12 cellular contexts compared by ENCODE assay signal in genomic region chr13:40058757-40059236, GRCh38.
DNase-seq lines count a peak whose midpoint lies in the region; ATAC-seq and TF ChIP-seq lines count a peak whose summit lies in the region.
"Had no signal": no experiment of that assay in that cellular context is flagged by ENCODE, and none has a peak within 500 bp of the region (broad histone marks: within the 10 kb centered on the region; RNA-seq: fewer than 3 reads in every experiment).

No MANE protein-coding gene starts in this region.

- intact Hi-C loops in sigmoid colon (cut with DNase I) = no loop called here

- WGBS in esophagus, 2 donors = 76 to 77% methylated on average over 3 of the region's 3 CpGs
- WGBS in suprapubic skin = 92% methylated on average over 3 of the region's 3 CpGs
- WGBS in sigmoid colon, 2 donors = 80 to 87% methylated on average over 3 of the region's 3 CpGs

- TF ChIP-seq EP300 in suprapubic skin (IDR thresholded peaks at IDR 0.05) (no peak), sigmoid colon (IDR thresholded peaks at IDR 0.05) (no peak)

- H3K4me1 ChIP-seq in esophagus (ENCODE audit: control insufficient read depth in 2 of 2, insufficient read depth in 2 of 2, low read length in 1 of 2) = peaks cover 0 to 12% of the 10 kb centered on the region in 2 donors
- peaks cover 35% of the 10 kb centered on the region for H3K4me1 ChIP-seq in suprapubic skin
- H3K4me1 ChIP-seq in sigmoid colon = peaks cover 0 to 14% (median 7%) of the 10 kb centered on the region in 4 donors
- H3K4me1 ChIP-seq in Peyer's patch = no peaks in the 10 kb centered on the region

- no peaks in the 10 kb centered on the region for H3K27me3 Mint-ChIP-seq in activated T-cell treated with anti-CD3 and anti-CD28 coated beads, Interleukin-2, amount 50 U/mL, for 72 hours (ENCODE audit: low read depth)

- H3K27me3 ChIP-seq in esophagus (ENCODE audit: control insufficient read depth in 1 of 2, insufficient read depth in 2 of 2, low read length in 2 of 2) (no peaks in the 10 kb centered on the region), suprapubic skin (no peaks in the 10 kb centered on the region), sigmoid colon (no peaks in the 10 kb centered on the region), Peyer's patch (no peaks in the 10 kb centered on the region)

- peak overlapping the region; percentile 52 to 57 for H3K27ac ChIP-seq in esophagus (ENCODE audit: low read depth in 2 of 2, low read length in 1 of 2)
- H3K27ac ChIP-seq in suprapubic skin = peak overlapping the region; percentile 87
- peak overlapping the region in 1 of 4 donors; percentile 51 for H3K27ac ChIP-seq in sigmoid colon
- no peak overlapping the region for H3K27ac ChIP-seq in Peyer's patch
- H3K27ac ChIP-seq: VCaP had no signal

- peaks cover 1 to 3% of the 10 kb centered on the region in 2 donors for H3K9me3 Mint-ChIP-seq in activated T-cell treated with anti-CD3 and anti-CD28 coated beads, Interleukin-2, amount 50 U/mL, for 72 hours
- H3K9me3 Mint-ChIP-seq: memory B cell had no signal

- H3K9me3 ChIP-seq in esophagus (ENCODE audit: control insufficient read depth in 2 of 2, insufficient read depth in 1 of 2, low read depth in 1 of 2, low read length in 1 of 2) (no peaks in the 10 kb centered on the region), suprapubic skin (no peaks in the 10 kb centered on the region), sigmoid colon (no peaks in the 10 kb centered on the region), Peyer's patch (no peaks in the 10 kb centered on the region)
- H3K9me3 ChIP-seq: SK-N-SH had no signal

- peaks cover 37% of the 10 kb centered on the region for H3K4me1 Mint-ChIP-seq in activated T-cell treated with anti-CD3 and anti-CD28 coated beads, Interleukin-2, amount 50 U/mL, for 72 hours (ENCODE audit: low read depth)

- peak in 1 of 2 donors; percentile 15 for DNase-seq in activated T-cell treated with anti-CD3 and anti-CD28 coated beads, Interleukin-2, amount 50 U/mL, for 72 hours
- DNase-seq in activated T-cell treated with anti-CD3 and anti-CD28 coated beads, Interleukin-2, amount 50 U/mL, for 1 hour = no peak
- DNase-seq in suprapubic skin (ENCODE audit: low spot score in 2 of 2) (no peak), sigmoid colon (no peak), Peyer's patch (no peak), germinal center (ENCODE audit: low spot score) (no peak)
- DNase-seq: SK-N-SH had no signal

- peak; percentile 61 to 71 for ATAC-seq in activated T-cell treated with anti-CD3 and anti-CD28 coated beads, Interleukin-2, amount 50 U/mL, for 72 hours (replicated peaks in 1 of 2)
- ATAC-seq in HG03175 (IDR thresholded peaks at IDR 0.05; ENCODE audit: unreplicated experiment) = peak; percentile 29
- ATAC-seq: K562 had no signal

- H3K4me3 ChIP-seq in esophagus (ENCODE audit: low read depth in 1 of 2, low read length in 2 of 2) (no peak overlapping the region), suprapubic skin (no peak overlapping the region), sigmoid colon (no peak overlapping the region), Peyer's patch (no peak overlapping the region)
- H3K4me3 ChIP-seq: K562 had no signal

- H3K4me3 Mint-ChIP-seq in activated T-cell treated with anti-CD3 and anti-CD28 coated beads, Interleukin-2, amount 50 U/mL, for 72 hours = peak overlapping the region; percentile 4 to 58
- H3K4me3 Mint-ChIP-seq: memory B cell had no signal

- peak overlapping the region; percentile 16 for H3K27ac Mint-ChIP-seq in activated T-cell treated with anti-CD3 and anti-CD28 coated beads, Interleukin-2, amount 50 U/mL, for 72 hours
- H3K27ac Mint-ChIP-seq: memory B cell had no signal

- TF ChIP-seq POLR2A in suprapubic skin (IDR thresholded peaks at IDR 0.05) = no peak
- no peak for TF ChIP-seq POLR2A in sigmoid colon (IDR thresholded peaks at IDR 0.05)
- TF ChIP-seq POLR2A in Peyer's patch (IDR thresholded peaks at IDR 0.05) = no peak

- no peaks in the 10 kb centered on the region for H3K36me3 Mint-ChIP-seq in activated T-cell treated with anti-CD3 and anti-CD28 coated beads, Interleukin-2, amount 50 U/mL, for 72 hours (ENCODE audit: insufficient read depth in 2 of 2)
- H3K36me3 Mint-ChIP-seq: memory B cell had no signal

- H3K36me3 ChIP-seq in esophagus (ENCODE audit: control insufficient read depth in 2 of 2, insufficient read depth in 2 of 2, low read length in 1 of 2) (no peaks in the 10 kb centered on the region), suprapubic skin (no peaks in the 10 kb centered on the region), sigmoid colon (no peaks in the 10 kb centered on the region), Peyer's patch (no peaks in the 10 kb centered on the region)

- no peak for TF ChIP-seq CTCF in suprapubic skin (IDR thresholded peaks at IDR 0.05)
- TF ChIP-seq CTCF in sigmoid colon (IDR thresholded peaks at IDR 0.05) = no peak
- no peak for TF ChIP-seq CTCF in Peyer's patch (IDR thresholded peaks at IDR 0.05)

Comparison
In these comparisons a context has a peak if more than half of its experiments do, and no peak if none do; other contexts are left out.
1. H3K27ac ChIP-seq: peak in esophagus (2 of 2) and suprapubic skin (single experiment); none in Peyer's patch (0 of 4).